Comparison of ENCODE assay signal across 17 cellular contexts in the genomic region with DNA sequence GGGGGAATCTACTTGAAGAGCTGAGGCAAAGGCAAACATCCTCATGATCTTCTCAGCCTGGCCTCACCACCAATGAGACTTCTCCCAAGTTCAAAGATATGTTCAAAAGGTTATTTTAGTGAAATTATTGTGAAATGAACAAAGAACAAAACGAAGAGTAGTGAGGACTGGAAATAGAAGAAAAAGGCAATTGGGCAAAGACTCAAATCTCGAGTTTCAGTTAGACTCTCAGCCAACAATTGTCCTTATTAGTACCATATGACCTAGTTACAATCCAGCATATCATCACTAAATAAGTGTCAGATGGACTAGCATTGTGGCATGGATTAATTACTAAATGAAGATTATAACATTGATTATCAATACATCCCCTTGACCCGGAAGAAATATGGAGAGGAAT. TPM values are rescaled to one million over a fixed set of nuclear protein-coding genes. Genes with fewer than 3 reads are reported as not detected.
"Had no signal": no experiment of that assay in that cellular context is flagged by ENCODE, and none has a peak within 500 bp of the region (broad histone marks: within the 10 kb centered on the region; RNA-seq: fewer than 3 reads in every experiment).

No MANE protein-coding gene starts in this region.

- H3K9ac ChIP-seq: KMS-11 had no signal

- H3K9me3 ChIP-seq: SJSA1 had no signal

- H3K4me2 ChIP-seq: KMS-11 had no signal

- H3K36me3 ChIP-seq: SJSA1 had no signal

- DNase-seq: Kasumi-1, MV-4-11, NCI-H1048, NCI-H1105, NCI-H1436 treated with DMSO at 0.1 percent for 48 hours, NCI-H1694, NCI-H2029 treated with DMSO at 0.1 percent for 48 hours, NCI-H2227 treated with DMSO at 0.1 percent for 48 hours, NCI-H524, NCI-H526 treated with DMSO at 0.1 percent for 48 hours, NCI-H748 treated with DMSO at 0.1 percent for 48 hours, Right ventricle myocardium superior, SIG-M5 had no signal

- H3K27ac ChIP-seq: KMS-11, SJSA1, SK-N-MC had no signal

- H3K27me3 ChIP-seq: SJSA1 had no signal

- H3K4me3 ChIP-seq: SJSA1, SK-N-MC had no signal

RNA-seq across cellular contexts. Expression of gene ZNF474, which starts 9.0 kb away (rescaled TPM):
- total RNA-seq: M059J, Right ventricle myocardium superior, SJSA1 had no signal
